ENCODE assay signal across 19 cellular contexts in genomic region chr16:56993204-56993603, GRCh38. TPM values are rescaled to one million over a fixed set of nuclear protein-coding genes. Genes with fewer than 3 reads are reported as not detected.
DNase-seq lines count a peak whose midpoint lies in the region; ATAC-seq and TF ChIP-seq lines count a peak whose summit lies in the region.
"Had no signal": no experiment of that assay in that cellular context is flagged by ENCODE, and none has a peak within 500 bp of the region (broad histone marks: within the 10 kb centered on the region; RNA-seq: fewer than 3 reads in every experiment).

No MANE protein-coding gene starts in this region.

- no peak overlapping the region for H2AK5ac ChIP-seq in trophoblast cell (ENCODE audit: low read length)

- no CpG with 5 or more reads among the region's 2 CpGs for WGBS in trophoblast cell (ENCODE audit: extremely low coverage, insufficient coverage, insufficient read length)

- H3K4ac ChIP-seq in trophoblast cell (ENCODE audit: low read depth, low read length) = no peak overlapping the region

- no peak for DNase-seq in activated T-cell treated with anti-CD3 and anti-CD28 coated beads, Interleukin-2, amount 50 U/mL, for 72 hours
- DNase-seq in activated T-cell treated with anti-CD3 and anti-CD28 coated beads for 4 hours (no peak), T-cell (no peak), choroid plexus epithelial cell (ENCODE audit: low read depth) (peak; percentile 49), trophoblast cell (no peak), posterior vena cava (ENCODE audit: low spot score) (no peak), NCI-H524 treated with DMSO at 0.1 percent for 48 hours (lab: John Stamatoyannopoulos, UW) (no peak)
- no peak for DNase-seq in stimulated activated effector memory CD8-positive, alpha-beta T cell treated with anti-CD3 and anti-CD28 coated beads, Interleukin-12 subunit alpha, Interleukin-12 subunit beta, amount 100 ng/mL, for 72 hours (ENCODE audit: low spot score in 2 of 2)
- DNase-seq: activated CD4-positive, alpha-beta T cell treated with anti-CD3 and anti-CD28 coated beads for 4 hours; activated gamma-delta T cell treated with Interleukin-2 at 50 U/mL for 16 hours; GDM1; lower lobe of right lung; NCI-H1105; stimulated activated CD4-positive, alpha-beta T cell treated with anti-CD3 and anti-CD28 coated beads, Interleukin-12 subunit alpha, Interleukin-12 subunit beta, amount 100 ng/mL, for 4 hours had no signal

- H3K27ac ChIP-seq in trophoblast cell (ENCODE audit: low read depth, low read length) = no peak overlapping the region
- H3K27ac ChIP-seq: lower lobe of right lung had no signal

- no peak overlapping the region for H2BK5ac ChIP-seq in trophoblast cell (ENCODE audit: low read depth, low read length, poor library complexity)

- no peak overlapping the region for H3K4me2 ChIP-seq in trophoblast cell (ENCODE audit: low read length)

- H4K12ac ChIP-seq in trophoblast cell (ENCODE audit: low read depth, low read length) = no peak overlapping the region

- CTCF ChIA-PET in T-cell (lab: Charles Lee) = interaction anchor here (0.8 to 1.0 kb wide), 3 partner anchors 27 to 40 kb away, joined by 3 to 5 read pairs (median 3); no protein-coding TSS in a partner anchor

- H3K23ac ChIP-seq in trophoblast cell (ENCODE audit: low read length) = no peak overlapping the region

- peak overlapping the region; percentile 72 for H3K27ac Mint-ChIP-seq in activated T-cell treated with anti-CD3 and anti-CD28 coated beads, Interleukin-2, amount 50 U/mL, for 72 hours
- H3K27ac Mint-ChIP-seq in T-cell = peak overlapping the region; percentile 94
- peak overlapping the region; percentile 91 for H3K27ac Mint-ChIP-seq in stimulated activated effector memory CD8-positive, alpha-beta T cell treated with anti-CD3 and anti-CD28 coated beads, Interleukin-12 subunit alpha, Interleukin-12 subunit beta, amount 100 ng/mL, for 72 hours

- H2BK120ac ChIP-seq in trophoblast cell (ENCODE audit: insufficient read depth, low read length, poor library complexity) = no peak overlapping the region

- H3K36me3 Mint-ChIP-seq in activated T-cell treated with anti-CD3 and anti-CD28 coated beads, Interleukin-2, amount 50 U/mL, for 72 hours (ENCODE audit: insufficient read depth in 2 of 2) = peaks cover 20 to 35% of the 10 kb centered on the region in 2 donors
- peaks cover 39% of the 10 kb centered on the region for H3K36me3 Mint-ChIP-seq in T-cell
- H3K36me3 Mint-ChIP-seq in stimulated activated effector memory CD8-positive, alpha-beta T cell treated with anti-CD3 and anti-CD28 coated beads, Interleukin-12 subunit alpha, Interleukin-12 subunit beta, amount 100 ng/mL, for 72 hours = peaks cover 90% of the 10 kb centered on the region

- peaks cover 29% of the 10 kb centered on the region for H3K27me3 ChIP-seq in trophoblast cell (ENCODE audit: insufficient read depth, low read length)

- H3K79me1 ChIP-seq in trophoblast cell (ENCODE audit: low read length) = no peaks in the 10 kb centered on the region

- peaks cover 2 to 6% of the 10 kb centered on the region in 2 experiments for H3K4me1 ChIP-seq in trophoblast cell (ENCODE audit: control insufficient read depth in 1 of 2, insufficient read depth in 2 of 2, low read length in 2 of 2)

- H3K9ac ChIP-seq in trophoblast cell (ENCODE audit: low read length) = no peak overlapping the region

- no peak overlapping the region for H2AFZ ChIP-seq in trophoblast cell (ENCODE audit: insufficient read depth, low read length, poor library complexity)

- POLR2A ChIA-PET in T-cell (lab: Charles Lee) = interaction anchor here in 1 of 2 donors (0.7 to 1.1 kb wide), 2 partner anchors 17 to 21 kb away, joined by 3 to 5 read pairs; no protein-coding TSS in a partner anchor

- no peak overlapping the region for H4K91ac ChIP-seq in trophoblast cell (ENCODE audit: low read depth, low read length)

- H3K79me2 ChIP-seq in trophoblast cell (ENCODE audit: control insufficient read depth, insufficient read depth, low read length, poor library complexity) = no peaks in the 10 kb centered on the region

- H3K9me3 Mint-ChIP-seq in activated T-cell treated with anti-CD3 and anti-CD28 coated beads, Interleukin-2, amount 50 U/mL, for 72 hours = no peaks in the 10 kb centered on the region
- H3K9me3 Mint-ChIP-seq in T-cell = no peaks in the 10 kb centered on the region
- H3K9me3 Mint-ChIP-seq in stimulated activated effector memory CD8-positive, alpha-beta T cell treated with anti-CD3 and anti-CD28 coated beads, Interleukin-12 subunit alpha, Interleukin-12 subunit beta, amount 100 ng/mL, for 72 hours = no peaks in the 10 kb centered on the region

- no peak for ATAC-seq in activated T-cell treated with anti-CD3 and anti-CD28 coated beads, Interleukin-2, amount 50 U/mL, for 72 hours (replicated peaks in 1 of 2)
- no peak for ATAC-seq in T-cell (replicated peaks in 1 of 4)
- no peak for ATAC-seq in stimulated activated effector memory CD8-positive, alpha-beta T cell treated with anti-CD3 and anti-CD28 coated beads, Interleukin-12 subunit alpha, Interleukin-12 subunit beta, amount 100 ng/mL, for 72 hours
- ATAC-seq: lower lobe of right lung, Right ventricle myocardium inferior had no signal

- no peak overlapping the region for H4K8ac ChIP-seq in trophoblast cell (ENCODE audit: low read depth, low read length)

- no peaks in the 10 kb centered on the region for H3K36me3 ChIP-seq in trophoblast cell (ENCODE audit: control insufficient read depth in 1 of 2, insufficient read depth in 2 of 2, low read length in 2 of 2)
- H3K36me3 ChIP-seq: HAP-1, lower lobe of right lung had no signal

- intact Hi-C loops in posterior vena cava (cut with DNase I) = no loop called here

- H3K4me3 ChIP-seq in choroid plexus epithelial cell (ENCODE audit: low read depth, low read length) (no peak overlapping the region), trophoblast cell (ENCODE audit: low read depth, low read length) (no peak overlapping the region)
- H3K4me3 ChIP-seq: HAP-1, lower lobe of right lung had no signal

- H3K27me3 Mint-ChIP-seq in activated T-cell treated with anti-CD3 and anti-CD28 coated beads, Interleukin-2, amount 50 U/mL, for 72 hours (ENCODE audit: low read depth) = no peaks in the 10 kb centered on the region
- no peaks in the 10 kb centered on the region for H3K27me3 Mint-ChIP-seq in T-cell

- peaks cover 3% of the 10 kb centered on the region for H3K9me3 ChIP-seq in trophoblast cell (ENCODE audit: insufficient read depth, low read depth, low read length)
- H3K9me3 ChIP-seq: HAP-1, lower lobe of right lung had no signal

- no peak overlapping the region for H3K14ac ChIP-seq in trophoblast cell (ENCODE audit: low read length)

- H3K4me1 Mint-ChIP-seq in activated T-cell treated with anti-CD3 and anti-CD28 coated beads, Interleukin-2, amount 50 U/mL, for 72 hours (ENCODE audit: low read depth) = peaks cover 82% of the 10 kb centered on the region
- peaks cover 62 to 81% (median 81%) of the 10 kb centered on the region in 3 donors for H3K4me1 Mint-ChIP-seq in T-cell
- peaks cover 68% of the 10 kb centered on the region for H3K4me1 Mint-ChIP-seq in stimulated activated effector memory CD8-positive, alpha-beta T cell treated with anti-CD3 and anti-CD28 coated beads, Interleukin-12 subunit alpha, Interleukin-12 subunit beta, amount 100 ng/mL, for 72 hours

- TF ChIP-seq CTCF in choroid plexus epithelial cell (conservative IDR thresholded peaks at IDR 0.05; ENCODE audit: low read depth, low read length) = no peak

- H2BK12ac ChIP-seq in trophoblast cell (ENCODE audit: low read length) = no peak overlapping the region

- peak overlapping the region; percentile 83 to 97 for H3K4me3 Mint-ChIP-seq in activated T-cell treated with anti-CD3 and anti-CD28 coated beads, Interleukin-2, amount 50 U/mL, for 72 hours
- H3K4me3 Mint-ChIP-seq in T-cell = peak overlapping the region; percentile 66 to 99 (median 71)
- peak overlapping the region; percentile 71 for H3K4me3 Mint-ChIP-seq in stimulated activated effector memory CD8-positive, alpha-beta T cell treated with anti-CD3 and anti-CD28 coated beads, Interleukin-12 subunit alpha, Interleukin-12 subunit beta, amount 100 ng/mL, for 72 hours

- no peak overlapping the region for H3K18ac ChIP-seq in trophoblast cell (ENCODE audit: low read length)

RNA-seq across cellular contexts. Expression of gene NLRC5, which starts 3.8 kb away (rescaled TPM):
- total RNA-seq in activated T-cell treated with anti-CD3 and anti-CD28 coated beads, Interleukin-2, amount 50 U/mL, for 72 hours = 100 to 1,000 TPM; 239 to 256 TPM
- total RNA-seq in T-cell (100 to 1,000 TPM; 390 to 711 (median 496) TPM), posterior vena cava (10 to 100 TPM; 37.8 to 53.2 TPM)
- polyA plus RNA-seq in trophoblast cell (2013) = 0.08 and 0.11 TPM in 2 replicates
- polyA plus RNA-seq: neural cell had no signal

RNA-seq across cellular contexts. Expression of gene CETP, which starts 31.5 kb away (rescaled TPM):
- total RNA-seq in activated T-cell treated with anti-CD3 and anti-CD28 coated beads, Interleukin-2, amount 50 U/mL, for 72 hours = under 1 TPM in 1 of 2 donors, not detected in 1; 0.36 TPM
- total RNA-seq in T-cell = under 1 TPM in 3 of 5 donors, not detected in 2; 0.18 to 0.25 (median 0.19) TPM
- polyA plus RNA-seq in trophoblast cell (2013) = 0.07 and 0.12 TPM in 2 replicates
- under 1 TPM in 1 of 2 donors, not detected in 1; 0.60 TPM for total RNA-seq in posterior vena cava
- total RNA-seq: cardiac septum; T-helper 2 cell treated with Interferon-gamma antibody and Interleukin-4, amounts not matched to agents 100 ng/mL and 5 ng/mL, for 36 hours had no signal
- polyA plus RNA-seq: neural cell had no signal

Comparison
In these comparisons a context has a peak if more than half of its experiments do, and no peak if none do; other contexts are left out.
1. RNA of gene NLRC5, which starts 3.8 kb away (total RNA-seq): 390 to 711 TPM in T-cell and 239 to 256 TPM in activated T-cell treated with anti-CD3 and anti-CD28 coated beads, Interleukin-2, amount 50 U/mL, for 72 hours; 37.8 to 53.2 TPM in posterior vena cava; every median in the first group is over 4 times any median in the second.
2. Peak in every context shown above with its lines, with median percentiles within 50 percentile points of each other: H3K27ac Mint-ChIP-seq and H3K4me3 Mint-ChIP-seq.